Comparison of ENCODE assay signal across 13 cellular contexts in genomic region chr1:26839339-26839722, GRCh38. TPM values are rescaled to one million over a fixed set of nuclear protein-coding genes. Genes with fewer than 3 reads are reported as not detected.
DNase-seq lines count a peak whose midpoint lies in the region; ATAC-seq and TF ChIP-seq lines count a peak whose summit lies in the region.
"Had no signal": no experiment of that assay in that cellular context is flagged by ENCODE, and none has a peak within 500 bp of the region (broad histone marks: within the 10 kb centered on the region; RNA-seq: fewer than 3 reads in every experiment).

No MANE protein-coding gene starts in this region.

- H3T11ph ChIP-seq in H9 (ENCODE audit: low read length): no peak overlapping the region

- H3K4me3 ChIP-seq in CD4-positive, CD25-positive, alpha-beta regulatory T cell (ENCODE audit: low read depth, low read length): peak overlapping the region; percentile 13
- H3K4me3 ChIP-seq: BLaER1 treated with 17β-estradiol and CSF1 and Interleukin-3, amounts not matched to agents 10 nM and 100 nM; left ventricle myocardium inferior had no signal

- no peak for TF ChIP-seq CTCF in H9 (conservative IDR thresholded peaks at IDR 0.05)

- H3K9me3 ChIP-seq in CD4-positive, CD25-positive, alpha-beta regulatory T cell (ENCODE audit: control insufficient read depth in 2 of 2, low read length in 2 of 2): no peaks in the 10 kb centered on the region
- no peaks in the 10 kb centered on the region for H3K9me3 ChIP-seq in H9 (ENCODE audit: control insufficient read depth, low read depth, low read length)
- H3K9me3 ChIP-seq: BLaER1 treated with 17β-estradiol and CSF1 and Interleukin-3, amounts not matched to agents 10 nM and 100 nM; left ventricle myocardium inferior had no signal

- no peak overlapping the region for H2BK5ac ChIP-seq in H9 (ENCODE audit: insufficient read length, low read length)

- no peak overlapping the region for H3K4ac ChIP-seq in H9 (ENCODE audit: low read depth, low read length)

- no peaks in the 10 kb centered on the region for H3K9me3 Mint-ChIP-seq in CD4-positive, CD25-positive, alpha-beta regulatory T cell
- H3K9me3 Mint-ChIP-seq in activated naive CD8-positive, alpha-beta T cell (ENCODE audit: low read depth): no peaks in the 10 kb centered on the region
- no peaks in the 10 kb centered on the region; a peak in 1 of 5 replicates for H3K9me3 Mint-ChIP-seq in H9

- H3K4me3 Mint-ChIP-seq in CD4-positive, CD25-positive, alpha-beta regulatory T cell: no peak overlapping the region
- H3K4me3 Mint-ChIP-seq in activated naive CD8-positive, alpha-beta T cell: no peak overlapping the region
- no peak overlapping the region for H3K4me3 Mint-ChIP-seq in H9

- H3K27ac ChIP-seq in CD4-positive, CD25-positive, alpha-beta regulatory T cell (ENCODE audit: insufficient read depth, low read length, poor library complexity, severe bottlenecking): peak overlapping the region; percentile 83
- H3K27ac ChIP-seq in H9 (ENCODE audit: insufficient read length, low read depth, low read length): no peak overlapping the region
- H3K27ac ChIP-seq: brain microvascular endothelial cell had no signal

- H3K14ac ChIP-seq in H9 (ENCODE audit: insufficient read depth, low read length): no peak overlapping the region

- H2BK12ac ChIP-seq in H9 (ENCODE audit: insufficient read length, low read depth, low read length): no peak overlapping the region

- H3K27ac Mint-ChIP-seq in CD4-positive, CD25-positive, alpha-beta regulatory T cell: peak overlapping the region; percentile 82 to 93 (median 89)
- H3K27ac Mint-ChIP-seq in activated naive CD8-positive, alpha-beta T cell: peak overlapping the region; percentile 68
- H3K27ac Mint-ChIP-seq in H9: peak overlapping the region in 1 of 3 experiments; percentile 44; a peak in 1 of 7 replicates

- no peaks in the 10 kb centered on the region for H4K20me1 ChIP-seq in H9 (ENCODE audit: control insufficient read depth, insufficient read depth, insufficient read length)

- H3K56ac ChIP-seq in H9 (ENCODE audit: insufficient read length, low read depth, low read length): no peak overlapping the region

- no peak overlapping the region for H2AFZ ChIP-seq in H9 (ENCODE audit: low read length)

- peaks cover 27% of the 10 kb centered on the region for H3K4me1 ChIP-seq in CD4-positive, CD25-positive, alpha-beta regulatory T cell (ENCODE audit: control insufficient read depth, insufficient read depth, low read length, poor library complexity, severe bottlenecking)
- H3K4me1 ChIP-seq in H9 (ENCODE audit: insufficient read depth, low read length): no peaks in the 10 kb centered on the region

- no peak overlapping the region for H2BK15ac ChIP-seq in H9 (ENCODE audit: low read depth, low read length)

- no peaks in the 10 kb centered on the region for H3K27me3 Mint-ChIP-seq in CD4-positive, CD25-positive, alpha-beta regulatory T cell
- no peaks in the 10 kb centered on the region for H3K27me3 Mint-ChIP-seq in activated naive CD8-positive, alpha-beta T cell
- H3K27me3 Mint-ChIP-seq in H9 (ENCODE audit: low read depth): no peaks in the 10 kb centered on the region

- H4K91ac ChIP-seq in H9 (ENCODE audit: insufficient read length, low read depth, low read length): no peak overlapping the region

- H3K79me1 ChIP-seq in H9 (ENCODE audit: insufficient read depth, low read depth, low read length, poor library complexity, severe bottlenecking): no peaks in the 10 kb centered on the region

- peaks cover 51% of the 10 kb centered on the region for H3K36me3 ChIP-seq in CD4-positive, CD25-positive, alpha-beta regulatory T cell (ENCODE audit: control insufficient read depth, insufficient read depth, low read length)

- no peak overlapping the region for H2BK120ac ChIP-seq in H9 (ENCODE audit: low read depth, low read length, poor library complexity, severe bottlenecking)

- no peak overlapping the region for H4K5ac ChIP-seq in H9 (ENCODE audit: insufficient read length, low read depth, low read length)

- H3K18ac ChIP-seq in H9 (ENCODE audit: insufficient read length, low read depth, low read length): no peak overlapping the region

- H4K8ac ChIP-seq in H9 (replicated peaks; ENCODE audit: insufficient read length, low read depth, low read length): no peak overlapping the region

- no peak overlapping the region for H2BK20ac ChIP-seq in H9 (ENCODE audit: low read depth, low read length, poor library complexity, severe bottlenecking)

- H3K27me3 ChIP-seq in CD4-positive, CD25-positive, alpha-beta regulatory T cell (ENCODE audit: control insufficient read depth, insufficient read depth, low read length): no peaks in the 10 kb centered on the region
- H3K27me3 ChIP-seq in H9 (ENCODE audit: insufficient read depth, low read length): no peaks in the 10 kb centered on the region
- H3K27me3 ChIP-seq: BLaER1 treated with 17β-estradiol and CSF1 and Interleukin-3, amounts not matched to agents 10 nM and 100 nM; brain microvascular endothelial cell had no signal

- no peak overlapping the region for H2AK5ac ChIP-seq in H9 (ENCODE audit: insufficient read length, low read length)

- DNase-seq in CD4-positive, CD25-positive, alpha-beta regulatory T cell: no peak
- DNase-seq in H9 (no peak), NCI-H1694 (lab: John Stamatoyannopoulos, UW) (no peak)
- DNase-seq: activated CD4-positive, alpha-beta T cell treated with anti-CD3 and anti-CD28 coated beads for 1 hour; brain microvascular endothelial cell; left ventricle myocardium inferior; NCI-H187 treated with DMSO at 0.1 percent for 48 hours; right cardiac atrium had no signal

- no CpG with 5 or more reads among the region's 1 CpG for WGBS in H9 (ENCODE audit: extremely low coverage, insufficient read length, low lambda C conversion rate)

- no peak overlapping the region for H3K23ac ChIP-seq in H9 (ENCODE audit: insufficient read length, low read depth, low read length)

- H3K79me2 ChIP-seq in H9 (ENCODE audit: insufficient read depth, low read length): no peaks in the 10 kb centered on the region

- H3K23me2 ChIP-seq in H9 (ENCODE audit: insufficient read length, low read depth, low read length, poor library complexity, severe bottlenecking): no peaks in the 10 kb centered on the region

- no peak overlapping the region for H3K4me2 ChIP-seq in H9 (ENCODE audit: insufficient read depth, insufficient read length, low read length)
- H3K4me2 ChIP-seq: BLaER1 treated with 17β-estradiol and CSF1 and Interleukin-3, amounts not matched to agents 10 nM and 100 nM had no signal

- H3K4me1 Mint-ChIP-seq in CD4-positive, CD25-positive, alpha-beta regulatory T cell: peaks cover 6 to 40% (median 26%) of the 10 kb centered on the region in 4 donors
- peaks cover 14% of the 10 kb centered on the region for H3K4me1 Mint-ChIP-seq in activated naive CD8-positive, alpha-beta T cell (ENCODE audit: low read depth)
- no peaks in the 10 kb centered on the region for H3K4me1 Mint-ChIP-seq in H9

- no peak for ATAC-seq in CD4-positive, CD25-positive, alpha-beta regulatory T cell (ENCODE audit: low read depth in 2 of 2)
- ATAC-seq in GM21529 (IDR thresholded peaks at IDR 0.05; ENCODE audit: unreplicated experiment) (peak; percentile 10), HG02885 (IDR thresholded peaks at IDR 0.05; ENCODE audit: poor library complexity, unreplicated experiment) (no peak)
- ATAC-seq: right cardiac atrium had no signal

- H3K9ac ChIP-seq in H9 (ENCODE audit: extremely low read depth, insufficient read length, low read length): no peak overlapping the region

- H3K36me3 Mint-ChIP-seq in CD4-positive, CD25-positive, alpha-beta regulatory T cell: peaks cover 21% of the 10 kb centered on the region
- H3K36me3 Mint-ChIP-seq in activated naive CD8-positive, alpha-beta T cell: no peaks in the 10 kb centered on the region
- H3K36me3 Mint-ChIP-seq in H9 (ENCODE audit: insufficient read depth in 1 of 3, low read depth in 3 of 3): peaks cover 23 to 64% (median 38%) of the 10 kb centered on the region in 3 experiments

RNA-seq across cellular contexts. Expression of gene ZDHHC18, which starts 12.8 kb away (rescaled TPM):
- total RNA-seq in CD4-positive, CD25-positive, alpha-beta regulatory T cell: 73.6 TPM
- 10 to 100 TPM in 2 of 4 donors, 1 to 10 TPM in 2; 4.4 to 14.8 (median 10.3) TPM for polyA plus RNA-seq in CD4-positive, CD25-positive, alpha-beta regulatory T cell
- 33.1 and 38.9 TPM in 2 replicates for total RNA-seq in H9 (2021)

RNA-seq across cellular contexts. Expression of gene SFN, which starts 23.6 kb away (rescaled TPM):
- total RNA-seq in CD4-positive, CD25-positive, alpha-beta regulatory T cell: 1.3 TPM
- not detected for polyA plus RNA-seq in CD4-positive, CD25-positive, alpha-beta regulatory T cell
- 3.8 and 4.3 TPM in 2 replicates for total RNA-seq in H9 (2021)
- total RNA-seq: RPMI7951 had no signal

RNA-seq across cellular contexts. Expression of gene GPN2, which starts 50.8 kb away (rescaled TPM):
- 45.5 TPM for total RNA-seq in CD4-positive, CD25-positive, alpha-beta regulatory T cell
- 10 to 100 TPM; 12.1 to 32.1 (median 20.5) TPM for polyA plus RNA-seq in CD4-positive, CD25-positive, alpha-beta regulatory T cell
- 44.3 and 47.8 TPM in 2 replicates for total RNA-seq in H9 (2021)

RNA-seq across cellular contexts. Expression of gene PIGV, which starts 51.6 kb away (rescaled TPM):
- 8.6 TPM for total RNA-seq in CD4-positive, CD25-positive, alpha-beta regulatory T cell
- 10 to 100 TPM in 2 of 4 donors, 1 to 10 TPM in 2; 8.3 to 13.2 (median 9.8) TPM for polyA plus RNA-seq in CD4-positive, CD25-positive, alpha-beta regulatory T cell
- total RNA-seq in H9 (2021): 7.0 and 7.5 TPM in 2 replicates
